21 cellular contexts compared by ENCODE assay signal in the genomic region with DNA sequence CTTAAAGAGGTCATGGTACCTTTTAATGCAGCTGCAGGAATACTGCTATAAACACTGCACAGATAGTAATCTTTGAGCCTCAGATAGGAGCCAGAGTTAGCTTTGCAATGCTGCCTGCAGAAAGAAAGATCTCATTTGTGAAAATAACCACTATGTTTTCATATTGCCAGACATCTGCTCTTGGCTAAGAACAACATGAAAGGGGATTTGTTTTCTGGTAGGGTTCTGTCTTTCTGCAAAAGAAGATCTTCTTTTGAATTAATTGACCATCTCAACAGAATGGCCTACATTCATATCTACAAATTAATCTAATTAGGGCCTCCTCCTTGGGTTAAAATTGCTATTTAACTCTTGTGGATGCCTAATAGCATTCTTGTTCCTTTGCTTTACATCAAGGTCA.
"Had no signal": no experiment of that assay in that cellular context is flagged by ENCODE, and none has a peak within 500 bp of the region (broad histone marks: within the 10 kb centered on the region; RNA-seq: fewer than 3 reads in every experiment).

No MANE protein-coding gene starts in this region.

- H3K9ac ChIP-seq: neural progenitor cell, parathyroid adenoma had no signal

- ATAC-seq: gastroesophageal sphincter; heart left ventricle; left lobe of liver; naive thymus-derived CD4-positive, alpha-beta T cell; right cardiac atrium; stimulated activated memory B cell treated with anti-CD40 and anti-IgM and Interleukin-4, amounts not matched to agents 10 μg/mL and 1 μg/mL and 100 μg/mL, for 72 hours; stimulated activated naive CD8-positive, alpha-beta T cell treated with anti-CD3 and anti-CD28 coated beads, Interleukin-15, Interleukin-2, amounts not matched to agents 100 U/mL and 50 U/mL, for 24 hours had no signal

- H3K79me2 ChIP-seq: hepatocyte, parathyroid adenoma had no signal

- H3K27ac ChIP-seq: dorsolateral prefrontal cortex, gastroesophageal sphincter, heart left ventricle, hepatocyte, neural progenitor cell, parathyroid adenoma, sigmoid colon, testis, tibial artery had no signal

- H3K36me3 ChIP-seq: gastroesophageal sphincter, heart left ventricle, neural progenitor cell, sigmoid colon, tibial artery had no signal

- H3K4me2 ChIP-seq: hepatocyte, neural progenitor cell had no signal

- H3K9me3 ChIP-seq: gastroesophageal sphincter, heart left ventricle, sigmoid colon, testis, tibial artery had no signal

- H3K4me3 ChIP-seq: dorsolateral prefrontal cortex, gastroesophageal sphincter, heart left ventricle, hepatocyte, lung, neural progenitor cell, sigmoid colon, testis, tibial artery had no signal

- H3K4me1 ChIP-seq: gastroesophageal sphincter, heart left ventricle, neural progenitor cell, parathyroid adenoma, sigmoid colon, testis, tibial artery had no signal

- H3K27me3 ChIP-seq: gastroesophageal sphincter, hepatocyte, neural progenitor cell, sigmoid colon, testis, tibial artery had no signal

- DNase-seq: dorsolateral prefrontal cortex; effector CD4-positive, alpha-beta T cell; foreskin fibroblast; heart left ventricle; kidney; naive thymus-derived CD4-positive, alpha-beta T cell; right cardiac atrium; sigmoid colon; stimulated activated CD4-positive, alpha-beta T cell treated with anti-CD3 and anti-CD28 coated beads, Interleukin-2, amount 100 ng/mL, for 24 hours; stimulated activated CD4-positive, alpha-beta T cell treated with anti-CD3 and anti-CD28 coated beads, Interleukin-4, amount 100 ng/mL, for 24 hours; stimulated activated naive CD8-positive, alpha-beta T cell treated with anti-CD3 and anti-CD28 coated beads, Interleukin-15, Interleukin-2, amounts not matched to agents 100 U/mL and 50 U/mL, for 24 hours; substantia nigra; testis; tibial artery had no signal

- H2AFZ ChIP-seq: hepatocyte, neural progenitor cell, parathyroid adenoma had no signal
